ENCODE assay signal across 13 cellular contexts in the genomic region with DNA sequence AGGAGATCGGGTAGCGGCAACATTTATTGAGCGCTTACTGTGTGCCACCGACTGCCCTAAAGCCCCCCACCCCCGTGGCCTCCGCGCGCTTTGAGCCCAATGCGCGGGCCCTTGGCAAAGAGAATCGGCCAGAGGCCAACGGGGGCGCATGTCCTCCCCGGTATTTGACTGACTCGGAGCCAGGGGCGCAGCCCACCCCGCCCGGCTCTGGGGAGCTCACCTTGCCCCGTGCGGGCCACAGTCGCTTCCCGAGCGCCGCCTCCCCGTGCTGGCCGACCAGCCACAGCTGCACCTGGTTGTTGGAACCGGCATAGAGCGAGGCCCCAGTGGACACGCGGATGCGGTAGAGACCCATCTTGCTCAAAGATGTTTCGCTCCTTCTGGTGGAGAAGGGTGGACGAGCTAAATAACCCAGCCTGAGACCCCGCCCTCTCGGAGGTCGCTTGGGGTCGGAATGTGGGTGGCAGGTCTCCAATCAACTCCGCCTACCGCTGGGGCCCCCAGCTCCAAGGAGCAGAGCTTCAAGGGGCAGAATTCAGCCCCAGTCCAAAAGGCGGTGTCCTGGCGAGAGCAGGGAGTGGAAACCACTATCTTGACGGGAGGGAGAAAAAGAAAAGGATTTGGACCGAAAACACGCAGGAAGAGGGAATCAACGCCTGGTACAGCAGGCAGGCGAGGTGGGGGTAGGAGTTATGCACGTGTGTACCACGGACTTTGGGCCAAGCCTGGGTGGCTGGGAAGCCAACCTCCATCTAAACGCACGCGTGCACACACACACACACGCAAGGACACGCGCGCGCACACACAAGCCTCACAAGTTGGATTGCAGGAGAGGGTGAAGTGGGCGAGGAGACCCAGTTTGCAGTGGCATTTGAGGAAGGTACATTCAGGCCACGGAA. TPM values are rescaled to one million over a fixed set of nuclear protein-coding genes. Genes with fewer than 3 reads are reported as not detected.
DNase-seq lines count a peak whose midpoint lies in the region; TF ChIP-seq lines count a peak whose summit lies in the region.
"Had no signal": no experiment of that assay in that cellular context is flagged by ENCODE, and none has a peak within 500 bp of the region (broad histone marks: within the 10 kb centered on the region; RNA-seq: fewer than 3 reads in every experiment).

A gene with protein sequence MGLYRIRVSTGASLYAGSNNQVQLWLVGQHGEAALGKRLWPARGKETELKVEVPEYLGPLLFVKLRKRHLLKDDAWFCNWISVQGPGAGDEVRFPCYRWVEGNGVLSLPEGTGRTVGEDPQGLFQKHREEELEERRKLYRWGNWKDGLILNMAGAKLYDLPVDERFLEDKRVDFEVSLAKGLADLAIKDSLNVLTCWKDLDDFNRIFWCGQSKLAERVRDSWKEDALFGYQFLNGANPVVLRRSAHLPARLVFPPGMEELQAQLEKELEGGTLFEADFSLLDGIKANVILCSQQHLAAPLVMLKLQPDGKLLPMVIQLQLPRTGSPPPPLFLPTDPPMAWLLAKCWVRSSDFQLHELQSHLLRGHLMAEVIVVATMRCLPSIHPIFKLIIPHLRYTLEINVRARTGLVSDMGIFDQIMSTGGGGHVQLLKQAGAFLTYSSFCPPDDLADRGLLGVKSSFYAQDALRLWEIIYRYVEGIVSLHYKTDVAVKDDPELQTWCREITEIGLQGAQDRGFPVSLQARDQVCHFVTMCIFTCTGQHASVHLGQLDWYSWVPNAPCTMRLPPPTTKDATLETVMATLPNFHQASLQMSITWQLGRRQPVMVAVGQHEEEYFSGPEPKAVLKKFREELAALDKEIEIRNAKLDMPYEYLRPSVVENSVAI (minus strand): TSS at position 382 of the 899 bp plus-strand sequence. CDS start 27 bp downstream, at position 355.

- CTCF ChIA-PET in GM10248 (lab: Yijun Ruan, JAX): interaction anchor here (1.4 kb wide), 1 partner anchor 74 kb away, joined by 3 read pairs; no protein-coding TSS in a partner anchor

- no peaks in the 10 kb centered on the region for H3K9me3 ChIP-seq in SJCRH30 (replicated peaks)
- H3K9me3 ChIP-seq in iPS-15b (ENCODE audit: control insufficient read depth, insufficient read depth, low read length): no peaks in the 10 kb centered on the region
- H3K9me3 ChIP-seq: MG63, SJSA1 had no signal

- no peaks in the 10 kb centered on the region for H3K36me3 ChIP-seq in SJCRH30
- H3K36me3 ChIP-seq in iPS-15b (ENCODE audit: control insufficient read depth, insufficient read depth, low read length): no peaks in the 10 kb centered on the region
- H3K36me3 ChIP-seq: cardiac muscle cell, MG63, SJSA1 had no signal

- intact Hi-C loops in posterior vena cava (cut with DNase I): no loop called here

- no peak within 1 kb of the TSS for H3K9ac ChIP-seq in iPS-15b (ENCODE audit: low read depth, low read length)

- TF ChIP-seq CTCF in GM10248 (IDR thresholded peaks at IDR 0.05; ENCODE audit: control extremely low read depth, extremely low read depth, low read depth, missing control alignments): no peak

- in situ Hi-C loops in ACHN (cut with HindIII; ENCODE audit: low pct_ligation_motif_present, low pct_unique_long_range_greater_than_20kb, low sequenced_read_pairs): no loop called here

- POLR2A ChIA-PET in GM10248 (lab: Yijun Ruan, JAX): no interaction called here

- no peaks in the 10 kb centered on the region for H3K27me3 ChIP-seq in SJCRH30
- peaks cover 57% of the 10 kb centered on the region for H3K27me3 ChIP-seq in iPS-15b (ENCODE audit: control insufficient read depth, insufficient read depth, low read length)

- no peak within 1 kb of the TSS for H3K4me3 ChIP-seq in SJCRH30
- H3K4me3 ChIP-seq in iPS-15b (ENCODE audit: low read depth, low read length): peak within 1 kb of the TSS; percentile 58
- H3K4me3 ChIP-seq: cardiac muscle cell, MG63, SJSA1 had no signal

- peak within 1 kb of the TSS; percentile 61 for H3K27ac ChIP-seq in SJCRH30
- H3K27ac ChIP-seq: cardiac muscle cell, SJSA1 had no signal

- DNase-seq in NCI-H748 (lab: John Stamatoyannopoulos, UW; ENCODE audit: unreplicated experiment) (peak; percentile 25), NCI-H748 treated with DMSO at 0.1 percent for 48 hours (lab: John Stamatoyannopoulos, UW) (no peak), SJCRH30 (no peak), posterior vena cava (ENCODE audit: low spot score) (peak; percentile 80), ACHN (no peak), GM10248 (ENCODE audit: extremely low spot score) (no peak), SK-N-DZ (ENCODE audit: low spot score) (no peak)
- DNase-seq: activated naive CD4-positive, alpha-beta T cell; DMS153; MG63 had no signal

- H3K4me1 ChIP-seq in SJCRH30 (peaks cover 16% of the 10 kb centered on the region), iPS-15b (ENCODE audit: control insufficient read depth, insufficient read depth, low read length) (peaks cover 7% of the 10 kb centered on the region)
- H3K4me1 ChIP-seq: SJSA1 had no signal

RNA-seq across cellular contexts. Expression of the gene that starts here (rescaled TPM):
- total RNA-seq in SJCRH30 (2014; rRNA removed; shearing (Covaris generic)): 3.0 and 3.6 TPM in 2 replicates
- not detected for total RNA-seq in posterior vena cava
- polyA plus RNA-seq in SK-N-DZ (2014; cell fraction: cytosol; rRNA removed): not detected in 2 replicates
- not detected in 2 replicates for polyA plus RNA-seq in SK-N-DZ (2014; cell fraction: nucleus; rRNA removed)
- total RNA-seq: SJSA1 had no signal

Comparison
In these comparisons a context has a peak if more than half of its experiments do, and no peak if none do; other contexts are left out.
1. Peak in DNase-seq in posterior vena cava; RNA of the gene not detected or under 1 TPM.